In genomic region chr16:69301861-69302260, GRCh38 we compare ENCODE assay signal across 16 cellular contexts. TPM values are rescaled to one million over a fixed set of nuclear protein-coding genes. Genes with fewer than 3 reads are reported as not detected.
A peak's percentile ranks its signal among the peaks of the same experiment; 100 is the strongest.
DNase-seq lines count a peak whose midpoint lies in the region; ATAC-seq and TF ChIP-seq lines count a peak whose summit lies in the region.
"Had no signal": no experiment of that assay in that cellular context is flagged by ENCODE, and none has a peak within 500 bp of the region (broad histone marks: within the 10 kb centered on the region; RNA-seq: fewer than 3 reads in every experiment).

No MANE protein-coding gene starts in this region.

- H4K91ac ChIP-seq in IMR-90 (ENCODE audit: insufficient read depth, low read depth, low read length): no peak overlapping the region

- TF ChIP-seq CTCF in IMR-90 (conservative IDR thresholded peaks at IDR 0.05; ENCODE audit: low read depth, low read length): no peak

- no peaks in the 10 kb centered on the region for H3K9me3 ChIP-seq in IMR-90 (ENCODE audit: control insufficient read depth, insufficient read depth, low read length)
- H3K9me3 ChIP-seq: BLaER1 had no signal

- CTCF ChIA-PET in IMR-90 (lab: Yijun Ruan, JAX): interaction anchor here (1.0 kb wide), 1 partner anchor 12 kb away, joined by 3 read pairs; no protein-coding TSS in a partner anchor

- dilution Hi-C loops in IMR-90 (cut with HindIII; ENCODE audit: low sequenced_read_pairs, unreplicated experiment): no loop called here

- peaks cover 12% of the 10 kb centered on the region for H3K9me1 ChIP-seq in IMR-90 (ENCODE audit: insufficient read depth, low read length)

- H3K4me3 ChIP-seq in IMR-90 (ENCODE audit: insufficient read depth, low read depth, low read length): no peak overlapping the region
- H3K4me3 ChIP-seq: BLaER1 had no signal

- H2BK5ac ChIP-seq in IMR-90 (ENCODE audit: low read depth, low read length, poor library complexity, severe bottlenecking): peak overlapping the region; percentile 39

- no peaks in the 10 kb centered on the region for H3K4me1 ChIP-seq in IMR-90 (ENCODE audit: control insufficient read depth, insufficient read depth, low read length)

- no peak overlapping the region; the same call in 1 of the 2 replicates for H2AK5ac ChIP-seq in IMR-90 (ENCODE audit: low read depth, low read length)

- H3K79me1 ChIP-seq in IMR-90 (ENCODE audit: low read depth in 1 of 2, low read length in 2 of 2): peaks cover 9 to 45% of the 10 kb centered on the region in 2 experiments; a peak in 3 of 4 replicates

- peaks cover 42% of the 10 kb centered on the region for H3K36me3 ChIP-seq in IMR-90 (ENCODE audit: control insufficient read depth, insufficient read depth, low read length)

- no peak overlapping the region for H3K9ac ChIP-seq in IMR-90 (ENCODE audit: low read depth, low read length)
- H3K9ac ChIP-seq: BLaER1 had no signal

- no peak for TF ChIP-seq POLR2A in IMR-90 (IDR thresholded peaks at IDR 0.05; ENCODE audit: low read depth, low read length)

- no peak overlapping the region for H3K23ac ChIP-seq in IMR-90 (ENCODE audit: low read depth, low read length)

- H2AFZ ChIP-seq in IMR-90 (replicated peaks; ENCODE audit: low read length, poor library complexity): no peak overlapping the region

- H3K4me2 ChIP-seq in IMR-90 (ENCODE audit: low read depth, low read length): no peak overlapping the region

- no peak overlapping the region for H3K56ac ChIP-seq in IMR-90 (ENCODE audit: extremely low read depth, insufficient read depth, low read length)

- H2BK120ac ChIP-seq in IMR-90 (ENCODE audit: low read depth, low read length): no peak overlapping the region

- peak; percentile 30 for DNase-seq in activated CD8-positive, alpha-beta memory T cell treated with anti-CD3 and anti-CD28 coated beads for 24 hours
- no peak for DNase-seq in activated CD8-positive, alpha-beta memory T cell treated with anti-CD3 and anti-CD28 coated beads, Interleukin-2, amount 50 U/mL, for 4 hours
- DNase-seq in IMR-90: no peak
- peak; percentile 12 for DNase-seq in islet precursor cell
- DNase-seq in amygdala (lab: John Stamatoyannopoulos, UW): no peak
- DNase-seq in DMS79 (lab: John Stamatoyannopoulos, UW): no peak
- no peak for DNase-seq in amniotic stem cell (lab: John Stamatoyannopoulos, UW)
- DNase-seq: AML-193; CD8-positive, alpha-beta memory T cell; DMS53; HCEC 1CT; HFFc6 had no signal

- H4K8ac ChIP-seq in IMR-90 (ENCODE audit: low read depth in 2 of 2, low read length in 2 of 2): no peak overlapping the region

- no TSS peak for BruUV-seq in IMR-90 (replicated peaks; lab: Mats Ljungman, UMichigan)

- ATAC-seq in IMR-90 (ENCODE audit: low read depth): no peak

- no peak overlapping the region for H3K27ac ChIP-seq in IMR-90 (ENCODE audit: insufficient read depth, low read length)
- H3K27ac ChIP-seq: 22Rv1, BLaER1 had no signal

- no peak overlapping the region for H3K4ac ChIP-seq in IMR-90 (ENCODE audit: low read depth, low read length)

- H2AK9ac ChIP-seq in IMR-90 (replicated peaks; ENCODE audit: low read depth, low read length, poor library complexity): no peak overlapping the region

- H4K20me1 ChIP-seq in IMR-90 (ENCODE audit: insufficient read depth, low read length): peaks cover 3% of the 10 kb centered on the region; the same call in 1 of the 2 replicates
- H4K20me1 ChIP-seq: BLaER1 had no signal

- in situ Hi-C loops in IMR-90 (cut with MboI; ENCODE audit: low sequenced_read_pairs): no loop called here

- no peak overlapping the region for H3K18ac ChIP-seq in IMR-90 (ENCODE audit: low read depth, low read length)

- POLR2A ChIA-PET in IMR-90 (lab: Charles Lee; ENCODE audit: unreplicated experiment): no interaction called here

- H2BK15ac ChIP-seq in IMR-90 (ENCODE audit: low read depth, low read length): no peak overlapping the region

- no peak overlapping the region for H4K5ac ChIP-seq in IMR-90 (ENCODE audit: low read depth, low read length)

- TF ChIP-seq RAD21 in IMR-90 (IDR thresholded peaks at IDR 0.05; ENCODE audit: low read length): no peak

- no peaks in the 10 kb centered on the region for H3K27me3 ChIP-seq in IMR-90 (ENCODE audit: control insufficient read depth, insufficient read depth, low read length)
- H3K27me3 ChIP-seq: BLaER1 had no signal

- H2BK20ac ChIP-seq in IMR-90 (ENCODE audit: low read depth, low read length): no peak overlapping the region

- 100% methylated on average over 2 of the region's 4 CpGs; no CpG with 5 or more reads in 1 of the 2 experiments for WGBS in IMR-90 (ENCODE audit: extremely low coverage in 2 of 2, insufficient read length in 1 of 2), 2 experiments

- intact Hi-C loops in IMR-90 (cut with micrococcal nuclease): no loop called here

- H3K14ac ChIP-seq in IMR-90 (replicated peaks; ENCODE audit: low read depth, low read length): no peak overlapping the region

TF ChIP-seq in IMR-90, 13 proteins besides CTCF, POLR2A, EP300 and RAD21:
- TF ChIP-seq RCOR1 (IDR thresholded peaks at IDR 0.05; ENCODE audit: insufficient replicate concordance, low read length) (no peak), MXI1 (IDR thresholded peaks at IDR 0.05; ENCODE audit: borderline replicate concordance, low read depth, low read length) (no peak), MAFK (IDR thresholded peaks at IDR 0.05; ENCODE audit: low read depth, low read length) (no peak), NFE2L2 (IDR thresholded peaks at IDR 0.05; ENCODE audit: low read depth, low read length) (no peak), CEBPB (IDR thresholded peaks at IDR 0.05; ENCODE audit: low read depth, low read length) (no peak), SMC3 (IDR thresholded peaks at IDR 0.05; ENCODE audit: low read depth, low read length) (no peak), USF2 (IDR thresholded peaks at IDR 0.05; ENCODE audit: low read depth, low read length) (no peak), ELK1 (IDR thresholded peaks at IDR 0.05; ENCODE audit: borderline replicate concordance, low read depth, low read length) (no peak), BHLHE40 (IDR thresholded peaks at IDR 0.05; ENCODE audit: low read depth, low read length) (no peak), FOS (IDR thresholded peaks at IDR 0.05; ENCODE audit: low read depth, low read length) (no peak), CHD1 (IDR thresholded peaks at IDR 0.05; ENCODE audit: low read depth, low read length) (no peak), MAZ (IDR thresholded peaks at IDR 0.05; ENCODE audit: borderline replicate concordance, low read depth, low read length) (no peak), RFX5 (IDR thresholded peaks at IDR 0.05; ENCODE audit: low read depth, low read length) (no peak)

RNA-seq across cellular contexts. Expression of gene VPS4A, which starts 9.3 kb away (rescaled TPM):
- 23.3 and 25.3 TPM in 2 replicates for total RNA-seq in IMR-90 (2012; rRNA removed)
- 23.3 and 25.2 TPM in 2 replicates for polyA plus RNA-seq in IMR-90 (2012; rRNA removed)
- polyA plus RNA-seq in IMR-90 (2012; cell fraction: cytosol; rRNA removed): 21.9 TPM in 2 replicates
- polyA plus RNA-seq in IMR-90 (2012; cell fraction: nucleus; rRNA removed; ENCODE audit: low replicate concordance): 43.1 and 50.4 TPM in 2 replicates

RNA-seq across cellular contexts. Expression of gene PDF, which starts 28.5 kb away (rescaled TPM):
- 4.5 and 7.5 TPM in 2 replicates for total RNA-seq in IMR-90 (2012; rRNA removed)
- 6.4 and 7.6 TPM in 2 replicates for polyA plus RNA-seq in IMR-90 (2012; rRNA removed)
- polyA plus RNA-seq in IMR-90 (2012; cell fraction: cytosol; rRNA removed): 10.9 and 17.5 TPM in 2 replicates
- polyA plus RNA-seq in IMR-90 (2012; cell fraction: nucleus; rRNA removed; ENCODE audit: low replicate concordance): 6.6 and 10.2 TPM in 2 replicates

RNA-seq across cellular contexts. Expression of gene COG8, which starts 37.5 kb away (rescaled TPM):
- total RNA-seq in IMR-90 (2012; rRNA removed): 19.4 and 26.2 TPM in 2 replicates
- polyA plus RNA-seq in IMR-90 (2012; rRNA removed): 22.8 and 23.4 TPM in 2 replicates
- 16.0 and 27.1 TPM in 2 replicates for polyA plus RNA-seq in IMR-90 (2012; cell fraction: cytosol; rRNA removed)
- polyA plus RNA-seq in IMR-90 (2012; cell fraction: nucleus; rRNA removed; ENCODE audit: low replicate concordance): 19.7 and 25.4 TPM in 2 replicates

RNA-seq across cellular contexts. Expression of gene NIP7, which starts 37.7 kb away (rescaled TPM):
- 28.3 and 40.5 TPM in 2 replicates for total RNA-seq in IMR-90 (2012; rRNA removed)
- polyA plus RNA-seq in IMR-90 (2012; rRNA removed): 10.6 and 14.0 TPM in 2 replicates
- polyA plus RNA-seq in IMR-90 (2012; cell fraction: cytosol; rRNA removed): 3.4 and 16.1 TPM in 2 replicates
- 3.0 and 8.0 TPM in 2 replicates for polyA plus RNA-seq in IMR-90 (2012; cell fraction: nucleus; rRNA removed; ENCODE audit: low replicate concordance)

RNA-seq across cellular contexts. Expression of gene TMED6, which starts 49.7 kb away (rescaled TPM):
- total RNA-seq in IMR-90 (2012; rRNA removed): not detected in 2 replicates
- 0.10 and 0.20 TPM in 2 replicates for polyA plus RNA-seq in IMR-90 (2012; rRNA removed)
- polyA plus RNA-seq in IMR-90 (2012; cell fraction: cytosol; rRNA removed): not detected in 2 replicates
- 0.08 and 0.73 TPM in 2 replicates for polyA plus RNA-seq in IMR-90 (2012; cell fraction: nucleus; rRNA removed; ENCODE audit: low replicate concordance)
- total RNA-seq: Daoy, H4 had no signal
- polyA plus RNA-seq: CD8-positive, alpha-beta memory T cell had no signal

Comparison
In these comparisons a context has a peak if more than half of its experiments do, and no peak if none do; other contexts are left out.
1. DNase-seq: peak in activated CD8-positive, alpha-beta memory T cell treated with anti-CD3 and anti-CD28 coated beads for 24 hours (single experiment) and islet precursor cell (single experiment); none in activated CD8-positive, alpha-beta memory T cell treated with anti-CD3 and anti-CD28 coated beads, Interleukin-2, amount 50 U/mL, for 4 hours (single experiment), IMR-90 (single experiment), amygdala (0 of 56), DMS79 (single experiment) and amniotic stem cell (single experiment).